In the genomic region with DNA sequence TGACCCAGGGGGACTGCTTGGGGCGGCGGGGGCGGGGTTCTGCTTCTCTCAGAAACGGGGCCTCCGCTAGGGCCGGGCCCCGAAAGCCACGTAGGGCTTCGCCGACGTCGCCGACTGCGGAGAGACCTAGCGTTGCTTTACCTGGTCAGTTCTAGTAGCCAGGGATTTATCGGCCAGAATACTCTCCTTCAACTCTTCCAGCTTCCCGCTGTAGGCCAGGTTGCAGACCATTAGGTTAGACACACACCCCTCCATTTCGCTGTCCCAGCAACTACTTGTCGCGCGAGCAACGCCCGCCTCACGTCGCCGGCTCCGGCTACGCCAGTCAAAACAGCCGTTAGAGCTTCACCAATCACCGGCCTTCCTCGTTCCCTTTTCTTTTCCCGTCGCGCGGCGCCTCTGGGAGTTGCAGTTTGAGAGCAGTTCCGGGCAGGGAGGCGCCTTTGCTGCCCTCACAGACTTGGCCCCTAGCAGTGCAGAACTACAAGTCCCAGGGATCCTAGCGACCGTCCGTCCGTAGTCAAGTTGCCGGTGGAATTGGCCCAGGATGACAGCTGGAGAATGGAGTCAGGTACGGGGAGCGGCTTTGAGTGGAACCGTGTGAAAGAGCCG, we compare ENCODE assay signal across 1 cellular context.
TF ChIP-seq lines count a peak whose summit lies in the region.

A gene with protein sequence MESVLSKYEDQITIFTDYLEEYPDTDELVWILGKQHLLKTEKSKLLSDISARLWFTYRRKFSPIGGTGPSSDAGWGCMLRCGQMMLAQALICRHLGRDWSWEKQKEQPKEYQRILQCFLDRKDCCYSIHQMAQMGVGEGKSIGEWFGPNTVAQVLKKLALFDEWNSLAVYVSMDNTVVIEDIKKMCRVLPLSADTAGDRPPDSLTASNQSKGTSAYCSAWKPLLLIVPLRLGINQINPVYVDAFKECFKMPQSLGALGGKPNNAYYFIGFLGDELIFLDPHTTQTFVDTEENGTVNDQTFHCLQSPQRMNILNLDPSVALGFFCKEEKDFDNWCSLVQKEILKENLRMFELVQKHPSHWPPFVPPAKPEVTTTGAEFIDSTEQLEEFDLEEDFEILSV (plus strand): TSS at position 513 of the 612 bp plus-strand sequence. CDS start 49 bp downstream, at position 562.
A gene with protein sequence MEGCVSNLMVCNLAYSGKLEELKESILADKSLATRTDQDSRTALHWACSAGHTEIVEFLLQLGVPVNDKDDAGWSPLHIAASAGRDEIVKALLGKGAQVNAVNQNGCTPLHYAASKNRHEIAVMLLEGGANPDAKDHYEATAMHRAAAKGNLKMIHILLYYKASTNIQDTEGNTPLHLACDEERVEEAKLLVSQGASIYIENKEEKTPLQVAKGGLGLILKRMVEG (minus strand): TSS at position 277 of the 612 bp plus-strand sequence. CDS start 22 bp downstream, at position 255.

TF ChIP-seq in K562, 482 proteins besides CTCF, POLR2A, EP300 and RAD21 (continued from another document and continues in another):
- TF ChIP-seq, protein P1, sequence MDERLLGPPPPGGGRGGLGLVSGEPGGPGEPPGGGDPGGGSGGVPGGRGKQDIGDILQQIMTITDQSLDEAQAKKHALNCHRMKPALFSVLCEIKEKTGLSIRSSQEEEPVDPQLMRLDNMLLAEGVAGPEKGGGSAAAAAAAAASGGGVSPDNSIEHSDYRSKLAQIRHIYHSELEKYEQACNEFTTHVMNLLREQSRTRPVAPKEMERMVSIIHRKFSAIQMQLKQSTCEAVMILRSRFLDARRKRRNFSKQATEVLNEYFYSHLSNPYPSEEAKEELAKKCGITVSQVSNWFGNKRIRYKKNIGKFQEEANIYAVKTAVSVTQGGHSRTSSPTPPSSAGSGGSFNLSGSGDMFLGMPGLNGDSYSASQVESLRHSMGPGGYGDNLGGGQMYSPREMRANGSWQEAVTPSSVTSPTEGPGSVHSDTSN (CRISPR knock-in tag; IDR thresholded peaks at IDR 0.05; ENCODE audit: low read depth): no peak
- TF ChIP-seq, protein P1 (tag; conservative IDR thresholded peaks at IDR 0.05; ENCODE audit: low read depth): peak; percentile 70
- TF ChIP-seq LCOR (CRISPR knock-in tag; IDR thresholded peaks at IDR 0.05): no peak
- TF ChIP-seq KLF13 (tag; IDR thresholded peaks at IDR 0.05; ENCODE audit: borderline replicate concordance, low read depth): 0 out of 2 replicates have a peak, but pooled peaks have one; percentile 18
- no peak for TF ChIP-seq ZSCAN29 (IDR thresholded peaks at IDR 0.05)
- no peak for TF ChIP-seq ZNF696 (CRISPR knock-in tag; conservative IDR thresholded peaks at IDR 0.05)
- TF ChIP-seq MAZ (CRISPR knock-in tag; conservative IDR thresholded peaks at IDR 0.05 in 1 of 2, IDR thresholded peaks at IDR 0.05 in 1 of 2): peak in 1 of 2 experiments; percentile 53; a peak in 2 of 4 replicates
- TF ChIP-seq FOXK2 (conservative IDR thresholded peaks at IDR 0.05 in 1 of 2, IDR thresholded peaks at IDR 0.05 in 1 of 2; ENCODE audit: low read depth in 2 of 2): peak in 1 of 2 experiments; percentile 31; a peak in 2 of 4 replicates
- TF ChIP-seq TSC22D4 (tag; IDR thresholded peaks at IDR 0.05): no peak
- peak; percentile 88 for TF ChIP-seq PHF8 (IDR thresholded peaks at IDR 0.05; ENCODE audit: borderline replicate concordance, low read length)
- TF ChIP-seq NR2C2 (CRISPR knock-in tag; IDR thresholded peaks at IDR 0.05): no peak
- TF ChIP-seq NR2C2 (tag; IDR thresholded peaks at IDR 0.05): peak; percentile 91
- no peak for TF ChIP-seq ZNF785 (CRISPR knock-in tag; IDR thresholded peaks at IDR 0.05)
- TF ChIP-seq HDAC2 (IDR thresholded peaks at IDR 0.05): 0 out of 2 replicates have a peak, but pooled peaks have one; percentile 37
- TF ChIP-seq YY1 (IDR thresholded peaks at IDR 0.05; ENCODE audit: borderline replicate concordance in 1 of 3, control insufficient read depth in 1 of 3, extremely low read depth in 1 of 3, insufficient read depth in 3 of 3, insufficient read length in 1 of 3, insufficient replicate concordance in 2 of 3, low read depth in 1 of 3, low read length in 2 of 3): peak in 2 of 3 experiments; percentile 11 to 73
- no peak for TF ChIP-seq ZNF274 (IDR thresholded peaks at IDR 0.05; ENCODE audit: borderline replicate concordance, low read depth, low read length)
- peak; percentile 22 for TF ChIP-seq SETDB1 (IDR thresholded peaks at IDR 0.05; ENCODE audit: low read length)
- peak; percentile 68; the same call in 1 of the 2 replicates for TF ChIP-seq GABPB1 (CRISPR knock-in tag; IDR thresholded peaks at IDR 0.05)
- peak; percentile 84 for TF ChIP-seq GABPA (tag; conservative IDR thresholded peaks at IDR 0.05; ENCODE audit: low read depth)
- TF ChIP-seq TAF1 (IDR thresholded peaks at IDR 0.05; ENCODE audit: control insufficient read depth, extremely low read depth, insufficient read depth, low read length, severe bottlenecking): peak; percentile 37
- TF ChIP-seq PPARD (CRISPR knock-in tag; IDR thresholded peaks at IDR 0.05): no peak
- peak; percentile 77 for TF ChIP-seq SUPT5H (IDR thresholded peaks at IDR 0.05)
- TF ChIP-seq EHMT2 (IDR thresholded peaks at IDR 0.05): no peak
- TF ChIP-seq EGR1 (conservative IDR thresholded peaks at IDR 0.05): peak; percentile 73
- TF ChIP-seq ASH1L (IDR thresholded peaks at IDR 0.05; ENCODE audit: borderline replicate concordance, low read depth, partially characterized antibody): peak; percentile 69
- TF ChIP-seq, protein P2, sequence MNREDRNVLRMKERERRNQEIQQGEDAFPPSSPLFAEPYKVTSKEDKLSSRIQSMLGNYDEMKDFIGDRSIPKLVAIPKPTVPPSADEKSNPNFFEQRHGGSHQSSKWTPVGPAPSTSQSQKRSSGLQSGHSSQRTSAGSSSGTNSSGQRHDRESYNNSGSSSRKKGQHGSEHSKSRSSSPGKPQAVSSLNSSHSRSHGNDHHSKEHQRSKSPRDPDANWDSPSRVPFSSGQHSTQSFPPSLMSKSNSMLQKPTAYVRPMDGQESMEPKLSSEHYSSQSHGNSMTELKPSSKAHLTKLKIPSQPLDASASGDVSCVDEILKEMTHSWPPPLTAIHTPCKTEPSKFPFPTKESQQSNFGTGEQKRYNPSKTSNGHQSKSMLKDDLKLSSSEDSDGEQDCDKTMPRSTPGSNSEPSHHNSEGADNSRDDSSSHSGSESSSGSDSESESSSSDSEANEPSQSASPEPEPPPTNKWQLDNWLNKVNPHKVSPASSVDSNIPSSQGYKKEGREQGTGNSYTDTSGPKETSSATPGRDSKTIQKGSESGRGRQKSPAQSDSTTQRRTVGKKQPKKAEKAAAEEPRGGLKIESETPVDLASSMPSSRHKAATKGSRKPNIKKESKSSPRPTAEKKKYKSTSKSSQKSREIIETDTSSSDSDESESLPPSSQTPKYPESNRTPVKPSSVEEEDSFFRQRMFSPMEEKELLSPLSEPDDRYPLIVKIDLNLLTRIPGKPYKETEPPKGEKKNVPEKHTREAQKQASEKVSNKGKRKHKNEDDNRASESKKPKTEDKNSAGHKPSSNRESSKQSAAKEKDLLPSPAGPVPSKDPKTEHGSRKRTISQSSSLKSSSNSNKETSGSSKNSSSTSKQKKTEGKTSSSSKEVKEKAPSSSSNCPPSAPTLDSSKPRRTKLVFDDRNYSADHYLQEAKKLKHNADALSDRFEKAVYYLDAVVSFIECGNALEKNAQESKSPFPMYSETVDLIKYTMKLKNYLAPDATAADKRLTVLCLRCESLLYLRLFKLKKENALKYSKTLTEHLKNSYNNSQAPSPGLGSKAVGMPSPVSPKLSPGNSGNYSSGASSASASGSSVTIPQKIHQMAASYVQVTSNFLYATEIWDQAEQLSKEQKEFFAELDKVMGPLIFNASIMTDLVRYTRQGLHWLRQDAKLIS (CRISPR knock-in tag; IDR thresholded peaks at IDR 0.05): 0 out of 2 replicates have a peak, but pooled peaks have one; percentile 58
- TF ChIP-seq SPI1 (IDR thresholded peaks at IDR 0.05; ENCODE audit: borderline replicate concordance, low read depth, low read length): peak; percentile 29; the same call in 1 of the 2 replicates
- peak; percentile 95 for TF ChIP-seq HCFC1 (IDR thresholded peaks at IDR 0.05; ENCODE audit: low read depth, low read length)
- TF ChIP-seq, protein P3, sequence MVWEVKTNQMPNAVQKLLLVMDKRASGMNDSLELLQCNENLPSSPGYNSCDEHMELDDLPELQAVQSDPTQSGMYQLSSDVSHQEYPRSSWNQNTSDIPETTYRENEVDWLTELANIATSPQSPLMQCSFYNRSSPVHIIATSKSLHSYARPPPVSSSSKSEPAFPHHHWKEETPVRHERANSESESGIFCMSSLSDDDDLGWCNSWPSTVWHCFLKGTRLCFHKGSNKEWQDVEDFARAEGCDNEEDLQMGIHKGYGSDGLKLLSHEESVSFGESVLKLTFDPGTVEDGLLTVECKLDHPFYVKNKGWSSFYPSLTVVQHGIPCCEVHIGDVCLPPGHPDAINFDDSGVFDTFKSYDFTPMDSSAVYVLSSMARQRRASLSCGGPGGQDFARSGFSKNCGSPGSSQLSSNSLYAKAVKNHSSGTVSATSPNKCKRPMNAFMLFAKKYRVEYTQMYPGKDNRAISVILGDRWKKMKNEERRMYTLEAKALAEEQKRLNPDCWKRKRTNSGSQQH (CRISPR knock-in tag; IDR thresholded peaks at IDR 0.05): no peak
- TF ChIP-seq BCOR (IDR thresholded peaks at IDR 0.05): no peak
- TF ChIP-seq ILK (tag; IDR thresholded peaks at IDR 0.05; ENCODE audit: borderline replicate concordance, low read depth): no peak
- TF ChIP-seq ZNF324 (CRISPR knock-in tag; IDR thresholded peaks at IDR 0.05): no peak
- TF ChIP-seq ZKSCAN8 (CRISPR knock-in tag; IDR thresholded peaks at IDR 0.05): no peak
- no peak for TF ChIP-seq NFXL1 (CRISPR knock-in tag; IDR thresholded peaks at IDR 0.05)
- TF ChIP-seq ZNF707 (CRISPR knock-in tag; conservative IDR thresholded peaks at IDR 0.05): no peak
- no peak for TF ChIP-seq ZBTB8A (IDR thresholded peaks at IDR 0.05; ENCODE audit: partially characterized antibody)
- TF ChIP-seq ZNF232 (CRISPR knock-in tag; IDR thresholded peaks at IDR 0.05): no peak
- TF ChIP-seq FOXP1 (CRISPR knock-in tag; IDR thresholded peaks at IDR 0.05): no peak
- TF ChIP-seq, protein P4, sequence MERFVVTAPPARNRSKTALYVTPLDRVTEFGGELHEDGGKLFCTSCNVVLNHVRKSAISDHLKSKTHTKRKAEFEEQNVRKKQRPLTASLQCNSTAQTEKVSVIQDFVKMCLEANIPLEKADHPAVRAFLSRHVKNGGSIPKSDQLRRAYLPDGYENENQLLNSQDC (CRISPR knock-in tag; IDR thresholded peaks at IDR 0.05): 0 out of 2 replicates have a peak, but pooled peaks have one; percentile 14
- peak; percentile 68 to 74 for TF ChIP-seq NRF1 (conservative IDR thresholded peaks at IDR 0.05 in 1 of 2, IDR thresholded peaks at IDR 0.05 in 1 of 2)
- TF ChIP-seq MYC (IDR thresholded peaks at IDR 0.05; ENCODE audit: low read depth, low read length): peak; percentile 36
- TF ChIP-seq MYC (CRISPR knock-in tag; IDR thresholded peaks at IDR 0.05; ENCODE audit: borderline replicate concordance, low read depth): no peak
- TF ChIP-seq ATF7 (IDR thresholded peaks at IDR 0.05): peak; percentile 67; the same call in 1 of the 2 replicates
- TF ChIP-seq TARDBP (IDR thresholded peaks at IDR 0.05): no peak
- no peak for TF ChIP-seq HEY1 (CRISPR knock-in tag; IDR thresholded peaks at IDR 0.05; ENCODE audit: borderline replicate concordance)
- no peak for TF ChIP-seq STAG1 (CRISPR knock-in tag; IDR thresholded peaks at IDR 0.05; ENCODE audit: borderline replicate concordance)
- no peak for TF ChIP-seq ARID1B (IDR thresholded peaks at IDR 0.05)
- no peak for TF ChIP-seq ZSCAN32 (CRISPR knock-in tag; IDR thresholded peaks at IDR 0.05)
- peak; percentile 63 for TF ChIP-seq SMAD4 (CRISPR knock-in tag; conservative IDR thresholded peaks at IDR 0.05)
- TF ChIP-seq, protein P5, sequence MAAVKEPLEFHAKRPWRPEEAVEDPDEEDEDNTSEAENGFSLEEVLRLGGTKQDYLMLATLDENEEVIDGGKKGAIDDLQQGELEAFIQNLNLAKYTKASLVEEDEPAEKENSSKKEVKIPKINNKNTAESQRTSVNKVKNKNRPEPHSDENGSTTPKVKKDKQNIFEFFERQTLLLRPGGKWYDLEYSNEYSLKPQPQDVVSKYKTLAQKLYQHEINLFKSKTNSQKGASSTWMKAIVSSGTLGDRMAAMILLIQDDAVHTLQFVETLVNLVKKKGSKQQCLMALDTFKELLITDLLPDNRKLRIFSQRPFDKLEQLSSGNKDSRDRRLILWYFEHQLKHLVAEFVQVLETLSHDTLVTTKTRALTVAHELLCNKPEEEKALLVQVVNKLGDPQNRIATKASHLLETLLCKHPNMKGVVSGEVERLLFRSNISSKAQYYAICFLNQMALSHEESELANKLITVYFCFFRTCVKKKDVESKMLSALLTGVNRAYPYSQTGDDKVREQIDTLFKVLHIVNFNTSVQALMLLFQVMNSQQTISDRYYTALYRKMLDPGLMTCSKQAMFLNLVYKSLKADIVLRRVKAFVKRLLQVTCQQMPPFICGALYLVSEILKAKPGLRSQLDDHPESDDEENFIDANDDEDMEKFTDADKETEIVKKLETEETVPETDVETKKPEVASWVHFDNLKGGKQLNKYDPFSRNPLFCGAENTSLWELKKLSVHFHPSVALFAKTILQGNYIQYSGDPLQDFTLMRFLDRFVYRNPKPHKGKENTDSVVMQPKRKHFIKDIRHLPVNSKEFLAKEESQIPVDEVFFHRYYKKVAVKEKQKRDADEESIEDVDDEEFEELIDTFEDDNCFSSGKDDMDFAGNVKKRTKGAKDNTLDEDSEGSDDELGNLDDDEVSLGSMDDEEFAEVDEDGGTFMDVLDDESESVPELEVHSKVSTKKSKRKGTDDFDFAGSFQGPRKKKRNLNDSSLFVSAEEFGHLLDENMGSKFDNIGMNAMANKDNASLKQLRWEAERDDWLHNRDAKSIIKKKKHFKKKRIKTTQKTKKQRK (IDR thresholded peaks at IDR 0.05; ENCODE audit: borderline replicate concordance, low read depth, low read length): no peak
- peak; percentile 83 for TF ChIP-seq EP400 (IDR thresholded peaks at IDR 0.05)
- peak; percentile 73; the same call in 1 of the 2 replicates for TF ChIP-seq ELF2 (CRISPR knock-in tag; IDR thresholded peaks at IDR 0.05)
- TF ChIP-seq, protein P6, sequence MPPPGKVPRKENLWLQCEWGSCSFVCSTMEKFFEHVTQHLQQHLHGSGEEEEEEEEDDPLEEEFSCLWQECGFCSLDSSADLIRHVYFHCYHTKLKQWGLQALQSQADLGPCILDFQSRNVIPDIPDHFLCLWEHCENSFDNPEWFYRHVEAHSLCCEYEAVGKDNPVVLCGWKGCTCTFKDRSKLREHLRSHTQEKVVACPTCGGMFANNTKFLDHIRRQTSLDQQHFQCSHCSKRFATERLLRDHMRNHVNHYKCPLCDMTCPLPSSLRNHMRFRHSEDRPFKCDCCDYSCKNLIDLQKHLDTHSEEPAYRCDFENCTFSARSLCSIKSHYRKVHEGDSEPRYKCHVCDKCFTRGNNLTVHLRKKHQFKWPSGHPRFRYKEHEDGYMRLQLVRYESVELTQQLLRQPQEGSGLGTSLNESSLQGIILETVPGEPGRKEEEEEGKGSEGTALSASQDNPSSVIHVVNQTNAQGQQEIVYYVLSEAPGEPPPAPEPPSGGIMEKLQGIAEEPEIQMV (tag; conservative IDR thresholded peaks at IDR 0.05; ENCODE audit: low read depth): no peak
- peak; percentile 42; the same call in 1 of the 2 replicates for TF ChIP-seq ETV5 (CRISPR knock-in tag; IDR thresholded peaks at IDR 0.05; ENCODE audit: low read depth)
